16 cellular contexts compared by ENCODE assay signal in the genomic region with DNA sequence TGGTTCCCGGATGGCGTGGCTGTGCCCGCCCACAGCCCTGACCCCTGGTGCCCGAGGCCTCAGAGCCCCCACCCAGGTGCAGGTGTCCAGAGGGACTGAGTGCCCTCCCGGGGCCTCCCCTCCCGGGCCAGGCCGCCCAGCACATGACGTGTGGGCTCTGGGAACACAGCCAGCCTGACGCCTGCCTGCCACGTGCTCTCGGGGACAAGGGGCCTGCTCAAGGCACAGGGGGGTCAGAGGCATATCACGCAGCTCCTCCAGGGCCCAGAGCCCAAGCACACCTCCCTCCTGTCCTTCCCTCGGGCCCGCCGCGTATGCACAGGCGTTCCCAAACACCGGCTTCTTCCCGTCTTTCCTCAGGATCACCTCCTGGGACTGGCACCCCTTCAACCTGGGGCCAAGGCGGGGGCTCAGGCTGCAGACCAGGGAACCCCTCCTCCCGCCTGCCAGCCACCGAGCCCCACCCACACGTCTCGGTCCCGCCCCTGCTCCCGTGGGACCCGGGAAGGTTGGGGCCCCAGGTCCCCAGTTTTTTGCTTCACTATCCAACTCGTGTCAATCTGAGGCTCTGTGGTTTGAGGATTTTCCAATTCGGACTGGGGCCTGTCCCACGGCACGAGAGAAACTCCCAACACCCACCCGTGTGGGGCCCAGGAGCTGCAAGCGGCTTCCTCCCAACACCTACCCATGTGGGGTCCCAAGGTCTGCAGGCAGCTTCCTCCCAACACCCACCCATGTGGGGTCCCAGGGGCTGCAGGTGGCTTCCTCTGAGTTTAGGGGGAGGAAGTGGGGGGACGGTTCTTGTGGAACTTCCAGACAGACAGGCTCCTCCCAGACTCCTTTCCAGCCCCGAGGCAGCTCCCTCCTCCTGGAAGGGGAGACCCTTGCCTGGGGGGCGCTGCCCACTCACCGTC. TPM values are rescaled to one million over a fixed set of nuclear protein-coding genes. Genes with fewer than 3 reads are reported as not detected.
DNase-seq lines count a peak whose midpoint lies in the region; ATAC-seq and TF ChIP-seq lines count a peak whose summit lies in the region.
"Had no signal": no experiment of that assay in that cellular context is flagged by ENCODE, and none has a peak within 500 bp of the region (broad histone marks: within the 10 kb centered on the region; RNA-seq: fewer than 3 reads in every experiment).

No MANE protein-coding gene starts in this region.

- POLR2A ChIA-PET in MCF 10A (lab: Yijun Ruan, JAX) = no interaction called here

- H3K36me3 Mint-ChIP-seq in MCF 10A (ENCODE audit: insufficient read depth, unreplicated experiment) = no peaks in the 10 kb centered on the region
- no peaks in the 10 kb centered on the region for H3K36me3 Mint-ChIP-seq in activated T-helper 2 cell treated with anti-CD3 and anti-CD28 coated beads, Interferon-gamma antibody, Interleukin-2, Interleukin-4, amounts not matched to agents 10 μg/mL and 5 μg/mL and 100 μg/mL, durations not matched to agents 14 hours and 24 hours and 36 hours (ENCODE audit: low read depth)

- no peak for TF ChIP-seq POLR2A in breast epithelium (IDR thresholded peaks at IDR 0.05)
- TF ChIP-seq POLR2A in thyroid gland (IDR thresholded peaks at IDR 0.05) = peak in 1 of 2 donors; percentile 46

- H3K36me3 ChIP-seq in breast epithelium (no peaks in the 10 kb centered on the region), thyroid gland (no peaks in the 10 kb centered on the region)
- H3K36me3 ChIP-seq: neutrophil, tibial nerve had no signal

- peaks cover 8 to 11% of the 10 kb centered on the region in 2 donors for H3K4me1 ChIP-seq in breast epithelium
- H3K4me1 ChIP-seq in thyroid gland = peaks cover 24 to 30% of the 10 kb centered on the region in 2 donors

- no peaks in the 10 kb centered on the region for H3K9me3 Mint-ChIP-seq in MCF 10A (ENCODE audit: unreplicated experiment)
- H3K9me3 Mint-ChIP-seq in activated T-helper 2 cell treated with anti-CD3 and anti-CD28 coated beads, Interferon-gamma antibody, Interleukin-2, Interleukin-4, amounts not matched to agents 10 μg/mL and 5 μg/mL and 100 μg/mL, durations not matched to agents 14 hours and 24 hours and 36 hours = no peaks in the 10 kb centered on the region
- H3K9me3 Mint-ChIP-seq: effector memory CD8-positive, alpha-beta T cell had no signal

- ATAC-seq in HG02885 (IDR thresholded peaks at IDR 0.05; ENCODE audit: poor library complexity, unreplicated experiment) = no peak
- ATAC-seq in GM21825 (IDR thresholded peaks at IDR 0.05; ENCODE audit: unreplicated experiment) = no peak
- ATAC-seq: effector memory CD8-positive, alpha-beta T cell had no signal

- H3K4me3 ChIP-seq in breast epithelium (peak overlapping the region; percentile 4 to 41 (median 11)), thyroid gland (replicated peaks in 1 of 3) (peak overlapping the region in 1 of 3 donors; percentile 0)
- H3K4me3 ChIP-seq: PC-9 had no signal

- H3K27me3 Mint-ChIP-seq in MCF 10A (ENCODE audit: insufficient read depth, unreplicated experiment) = peaks cover 39% of the 10 kb centered on the region
- no peaks in the 10 kb centered on the region for H3K27me3 Mint-ChIP-seq in activated T-helper 2 cell treated with anti-CD3 and anti-CD28 coated beads, Interferon-gamma antibody, Interleukin-2, Interleukin-4, amounts not matched to agents 10 μg/mL and 5 μg/mL and 100 μg/mL, durations not matched to agents 14 hours and 24 hours and 36 hours (ENCODE audit: low read depth)

- intact Hi-C loops in breast epithelium (cut with DNase I; ENCODE audit: low total_unique reads) (no loop called here), MCF 10A (cut with micrococcal nuclease) (no loop called here), thyroid gland (cut with DNase I) (no loop called here)
- intact Hi-C loops in activated T-helper 2 cell treated with anti-CD3 and anti-CD28 coated beads, Interferon-gamma antibody, Interleukin-2, Interleukin-4, amounts not matched to agents 10 μg/mL and 5 μg/mL and 100 μg/mL, durations not matched to agents 14 hours and 24 hours and 36 hours (cut with micrococcal nuclease) = no loop called here

- H3K4me3 Mint-ChIP-seq in MCF 10A (ENCODE audit: unreplicated experiment) = no peak overlapping the region
- H3K4me3 Mint-ChIP-seq in activated T-helper 2 cell treated with anti-CD3 and anti-CD28 coated beads, Interferon-gamma antibody, Interleukin-2, Interleukin-4, amounts not matched to agents 10 μg/mL and 5 μg/mL and 100 μg/mL, durations not matched to agents 14 hours and 24 hours and 36 hours (ENCODE audit: low read depth) = peak overlapping the region; percentile 35

- TF ChIP-seq CTCF in breast epithelium (IDR thresholded peaks at IDR 0.05) = no peak
- TF ChIP-seq CTCF in MCF 10A (IDR thresholded peaks at IDR 0.05; ENCODE audit: unreplicated experiment) = no peak
- no peak for TF ChIP-seq CTCF in thyroid gland (IDR thresholded peaks at IDR 0.05)

- no peaks in the 10 kb centered on the region for H3K4me1 Mint-ChIP-seq in MCF 10A (ENCODE audit: insufficient read depth, unreplicated experiment)
- peaks cover 7% of the 10 kb centered on the region for H3K4me1 Mint-ChIP-seq in activated T-helper 2 cell treated with anti-CD3 and anti-CD28 coated beads, Interferon-gamma antibody, Interleukin-2, Interleukin-4, amounts not matched to agents 10 μg/mL and 5 μg/mL and 100 μg/mL, durations not matched to agents 14 hours and 24 hours and 36 hours (ENCODE audit: low read depth)

- H3K27me3 ChIP-seq in breast epithelium (peaks cover 2 to 61% of the 10 kb centered on the region in 2 donors), thyroid gland (no peaks in the 10 kb centered on the region)

- CTCF ChIA-PET in MCF 10A (lab: Yijun Ruan, JAX) = interaction anchor here (0.8 kb wide), 1 partner anchor 38 kb away, joined by 3 read pairs; no protein-coding TSS in a partner anchor

- H3K27ac ChIP-seq in breast epithelium (no peak overlapping the region), thyroid gland (peak overlapping the region in 2 of 3 donors; percentile 21 to 37)
- H3K27ac ChIP-seq: C4-2B, neutrophil, PC-9 had no signal

- 14 to 42% methylated on average over 3 to 27 of the region's 37 CpGs for WGBS in thyroid gland, 2 donors

- H3K9me3 ChIP-seq in breast epithelium = no peaks in the 10 kb centered on the region
- H3K9me3 ChIP-seq in thyroid gland = no peaks in the 10 kb centered on the region
- H3K9me3 ChIP-seq: neutrophil, tibial nerve had no signal

- no peak overlapping the region for H3K27ac Mint-ChIP-seq in MCF 10A (ENCODE audit: low read depth, unreplicated experiment)
- H3K27ac Mint-ChIP-seq in activated T-helper 2 cell treated with anti-CD3 and anti-CD28 coated beads, Interferon-gamma antibody, Interleukin-2, Interleukin-4, amounts not matched to agents 10 μg/mL and 5 μg/mL and 100 μg/mL, durations not matched to agents 14 hours and 24 hours and 36 hours = no peak overlapping the region
- H3K27ac Mint-ChIP-seq: effector memory CD8-positive, alpha-beta T cell had no signal

- BruUV-seq in MCF 10A (replicated peaks; lab: Mats Ljungman, UMichigan) = no TSS peak

- DNase-seq in breast epithelium (ENCODE audit: low spot score in 2 of 2) (no peak), MCF 10A (ENCODE audit: unreplicated experiment) (no peak), left kidney (ENCODE audit: low read depth, low spot score) (peak; percentile 39), thyroid gland (peak; percentile 78 to 86), NOMO-1 (lab: John Stamatoyannopoulos, UW; ENCODE audit: unreplicated experiment in 2 of 2) (no peak)
- DNase-seq in activated T-helper 2 cell treated with anti-CD3 and anti-CD28 coated beads, Interferon-gamma antibody, Interleukin-2, Interleukin-4, amounts not matched to agents 10 μg/mL and 5 μg/mL and 100 μg/mL, durations not matched to agents 14 hours and 24 hours and 36 hours (ENCODE audit: low spot score) = no peak
- DNase-seq: amniotic stem cell; effector memory CD8-positive, alpha-beta T cell; NCI-H2029 treated with DMSO at 0.1 percent for 48 hours; PC-9 had no signal

RNA-seq across cellular contexts. Expression of a gene that starts 1.5 kb away (rescaled TPM):
- total RNA-seq in breast epithelium = 1 to 10 TPM in 2 of 3 donors, under 1 TPM in 1; 0.73 to 6.9 (median 6.7) TPM
- total RNA-seq in MCF 10A (2022) = not detected in 2 replicates
- total RNA-seq in activated T-helper 2 cell treated with anti-CD3 and anti-CD28 coated beads, Interferon-gamma antibody, Interleukin-2, Interleukin-4, amounts not matched to agents 10 μg/mL and 5 μg/mL and 100 μg/mL, durations not matched to agents 14 hours and 24 hours and 36 hours = 1.2 and 1.7 TPM in 2 replicates
- total RNA-seq in thyroid gland = 10 to 100 TPM in 1 of 4 donors, 1 to 10 TPM in 3; 5.8 to 10.1 (median 7.1) TPM
- total RNA-seq: HT1080 had no signal

RNA-seq across cellular contexts. Expression of a gene that starts 7.1 kb away (rescaled TPM):
- 10 to 100 TPM in 1 of 3 donors, 1 to 10 TPM in 2; 4.1 to 12.2 (median 9.5) TPM for total RNA-seq in breast epithelium
- not detected in 2 replicates for total RNA-seq in MCF 10A (2022)
- not detected in 2 replicates for total RNA-seq in activated T-helper 2 cell treated with anti-CD3 and anti-CD28 coated beads, Interferon-gamma antibody, Interleukin-2, Interleukin-4, amounts not matched to agents 10 μg/mL and 5 μg/mL and 100 μg/mL, durations not matched to agents 14 hours and 24 hours and 36 hours
- 10 to 100 TPM in 1 of 4 donors, 1 to 10 TPM in 3; 1.4 to 10.0 (median 4.5) TPM for total RNA-seq in thyroid gland
- total RNA-seq: HT1080, PC-9 had no signal

RNA-seq across cellular contexts. Expression of a gene that starts 16.8 kb away (rescaled TPM):
- total RNA-seq in breast epithelium (not detected), MCF 10A (2022) (not detected in 2 replicates), thyroid gland (1 to 10 TPM in 1 of 4 donors, under 1 TPM in 1, not detected in 2; 0.93 to 1.0 TPM)
- total RNA-seq in activated T-helper 2 cell treated with anti-CD3 and anti-CD28 coated beads, Interferon-gamma antibody, Interleukin-2, Interleukin-4, amounts not matched to agents 10 μg/mL and 5 μg/mL and 100 μg/mL, durations not matched to agents 14 hours and 24 hours and 36 hours = not detected in 2 replicates
- total RNA-seq: HT1080, PC-9 had no signal

RNA-seq across cellular contexts. Expression of a gene that starts 23.1 kb away (rescaled TPM):
- not detected for total RNA-seq in breast epithelium
- total RNA-seq in MCF 10A (2022) = not detected in 2 replicates
- not detected in 2 replicates for total RNA-seq in activated T-helper 2 cell treated with anti-CD3 and anti-CD28 coated beads, Interferon-gamma antibody, Interleukin-2, Interleukin-4, amounts not matched to agents 10 μg/mL and 5 μg/mL and 100 μg/mL, durations not matched to agents 14 hours and 24 hours and 36 hours
- not detected for total RNA-seq in thyroid gland
- total RNA-seq: HT1080, PC-9, tibial nerve had no signal

RNA-seq across cellular contexts. Expression of a gene that starts 28.9 kb away (rescaled TPM):
- total RNA-seq in breast epithelium (1 to 10 TPM; 4.8 to 8.2 (median 5.6) TPM), MCF 10A (2022) (not detected in 2 replicates), thyroid gland (10 to 100 TPM; 19.4 to 23.6 (median 22.6) TPM)
- 3.1 and 3.4 TPM in 2 replicates for total RNA-seq in activated T-helper 2 cell treated with anti-CD3 and anti-CD28 coated beads, Interferon-gamma antibody, Interleukin-2, Interleukin-4, amounts not matched to agents 10 μg/mL and 5 μg/mL and 100 μg/mL, durations not matched to agents 14 hours and 24 hours and 36 hours

Comparison
In these comparisons a context has a peak if more than half of its experiments do, and no peak if none do; other contexts are left out.
1. DNase-seq: peak in left kidney (single experiment) and thyroid gland (2 of 2); none in breast epithelium (0 of 2), MCF 10A (single experiment), activated T-helper 2 cell treated with anti-CD3 and anti-CD28 coated beads, Interferon-gamma antibody, Interleukin-2, Interleukin-4, amounts not matched to agents 10 μg/mL and 5 μg/mL and 100 μg/mL, durations not matched to agents 14 hours and 24 hours and 36 hours (single experiment) and NOMO-1 (0 of 2).
2. H3K27ac ChIP-seq: peak in thyroid gland (2 of 3); none in breast epithelium (0 of 2).